In the genomic region with DNA sequence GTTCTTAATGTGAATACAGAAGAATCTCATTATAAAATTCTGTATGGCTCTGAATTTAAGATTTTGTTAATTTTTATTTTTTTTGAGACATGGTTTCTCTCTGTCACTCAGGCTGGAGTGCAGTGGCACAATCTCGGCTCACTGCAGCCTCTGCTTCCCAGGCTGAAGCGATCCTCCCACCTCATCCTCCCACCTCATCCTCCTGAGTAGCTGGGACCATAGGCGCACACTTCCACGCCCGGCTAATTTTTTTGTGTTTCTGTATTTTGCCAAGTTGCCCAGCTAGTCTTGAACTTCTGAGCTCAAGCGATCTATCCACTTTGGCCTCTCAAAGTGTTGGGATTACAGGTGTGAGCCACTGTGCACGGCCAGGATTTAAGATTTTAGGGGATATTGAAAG, we compare ENCODE assay signal across 43 cellular contexts. TPM values are rescaled to one million over a fixed set of nuclear protein-coding genes. Genes with fewer than 3 reads are reported as not detected.
"Had no signal": no experiment of that assay in that cellular context is flagged by ENCODE, and none has a peak within 500 bp of the region (broad histone marks: within the 10 kb centered on the region; RNA-seq: fewer than 3 reads in every experiment).

No MANE protein-coding gene starts in this region.

- H3K4me1 Mint-ChIP-seq: activated naive CD4-positive, alpha-beta T cell treated with anti-CD3 and anti-CD28 coated beads, Interleukin-2, amount 10 ng/mL, durations not matched to agents 7 days and 5 days; activated naive CD4-positive, alpha-beta T cell treated with anti-CD3 and anti-CD28 coated beads, Interleukin-2, amount 50 U/mL, for 24 hours; activated naive CD8-positive, alpha-beta T cell treated with anti-CD3 and anti-CD28 coated beads for 36 hours; activated naive CD8-positive, alpha-beta T cell treated with anti-CD3 and anti-CD28 coated beads, Interleukin-2, amount 10 ng/mL, durations not matched to agents 7 days and 5 days; activated naive CD8-positive, alpha-beta T cell treated with anti-CD3 and anti-CD28 coated beads, Interleukin-2, amount 50 U/mL, for 24 hours; activated T-helper 17 cell treated with anti-CD3 and anti-CD28 coated beads, Interleukin-2, amount 50 U/mL, for 72 hours; central memory CD8-positive, alpha-beta T cell had no signal

- H3K27me3 Mint-ChIP-seq: activated naive CD8-positive, alpha-beta T cell had no signal

- H3K9me3 ChIP-seq: adrenal gland, ascending aorta, body of pancreas, breast epithelium had no signal

- H3K4me3 Mint-ChIP-seq: activated naive CD4-positive, alpha-beta T cell treated with anti-CD3 and anti-CD28 coated beads for 36 hours; activated naive CD4-positive, alpha-beta T cell treated with anti-CD3 and anti-CD28 coated beads, Interleukin-2, amount 10 ng/mL, durations not matched to agents 7 days and 5 days; activated naive CD4-positive, alpha-beta T cell treated with anti-CD3 and anti-CD28 coated beads, Interleukin-2, amount 50 U/mL, for 24 hours; activated naive CD8-positive, alpha-beta T cell; activated naive CD8-positive, alpha-beta T cell treated with anti-CD3 and anti-CD28 coated beads for 36 hours; activated naive CD8-positive, alpha-beta T cell treated with anti-CD3 and anti-CD28 coated beads, Interleukin-2, amount 10 ng/mL, durations not matched to agents 7 days and 5 days; activated naive CD8-positive, alpha-beta T cell treated with anti-CD3 and anti-CD28 coated beads, Interleukin-2, amount 50 U/mL, for 24 hours; activated T-cell treated with anti-CD3 and anti-CD28 coated beads, Interleukin-2, amount 50 U/mL, for 24 hours; activated T-cell treated with anti-CD3 and anti-CD28 coated beads, Interleukin-2, amount 50 U/mL, for 4 hours; activated T-cell treated with anti-CD3 and anti-CD28 coated beads, Interleukin-2, amount 50 U/mL, for 72 hours; activated T-helper 1 cell treated with anti-CD3 and anti-CD28 coated beads, Interleukin-12 subunit alpha, Interleukin-12 subunit beta, Interleukin-2, Interleukin-4 antibody, amounts not matched to agents 30 ng/mL and 10 ng/mL and 1 ng/mL, durations not matched to agents 14 hours and 24 hours and 36 hours; activated T-helper 17 cell treated with anti-CD3 and anti-CD28 coated beads, Interleukin-2, amount 50 U/mL, for 72 hours; brain; central memory CD8-positive, alpha-beta T cell had no signal

- H3K9me3 Mint-ChIP-seq: activated naive CD4-positive, alpha-beta T cell treated with anti-CD3 and anti-CD28 coated beads for 36 hours; activated naive CD4-positive, alpha-beta T cell treated with anti-CD3 and anti-CD28 coated beads, Interleukin-2, amount 10 ng/mL, durations not matched to agents 7 days and 5 days; activated naive CD4-positive, alpha-beta T cell treated with anti-CD3 and anti-CD28 coated beads, Interleukin-2, amount 50 U/mL, for 24 hours; activated naive CD4-positive, alpha-beta T cell treated with anti-CD3 and anti-CD28 coated beads, Interleukin-2, amount 50 U/mL, for 72 hours; activated naive CD8-positive, alpha-beta T cell treated with anti-CD3 and anti-CD28 coated beads for 36 hours; activated naive CD8-positive, alpha-beta T cell treated with anti-CD3 and anti-CD28 coated beads, Interleukin-2, amount 10 ng/mL, durations not matched to agents 7 days and 5 days; activated naive CD8-positive, alpha-beta T cell treated with anti-CD3 and anti-CD28 coated beads, Interleukin-2, amount 50 U/mL, for 24 hours; activated T-cell treated with anti-CD3 and anti-CD28 coated beads, Interleukin-2, amount 50 U/mL, for 24 hours; activated T-helper 1 cell treated with anti-CD3 and anti-CD28 coated beads, Interleukin-12 subunit alpha, Interleukin-12 subunit beta, Interleukin-2, Interleukin-4 antibody, amounts not matched to agents 30 ng/mL and 10 ng/mL and 1 ng/mL, durations not matched to agents 14 hours and 24 hours and 36 hours; activated T-helper 17 cell treated with anti-CD3 and anti-CD28 coated beads, Interleukin-2, amount 50 U/mL, for 72 hours; activated T-helper 2 cell treated with anti-CD3 and anti-CD28 coated beads, Interferon-gamma antibody, Interleukin-2, Interleukin-4, amounts not matched to agents 10 μg/mL and 5 μg/mL and 100 μg/mL, durations not matched to agents 14 hours and 24 hours and 36 hours; central memory CD8-positive, alpha-beta T cell had no signal

- H3K27ac Mint-ChIP-seq: activated naive CD4-positive, alpha-beta T cell treated with anti-CD3 and anti-CD28 coated beads for 36 hours; activated naive CD4-positive, alpha-beta T cell treated with anti-CD3 and anti-CD28 coated beads, Interleukin-2, amount 10 ng/mL, durations not matched to agents 7 days and 5 days; activated naive CD4-positive, alpha-beta T cell treated with anti-CD3 and anti-CD28 coated beads, Interleukin-2, amount 50 U/mL, for 24 hours; activated naive CD4-positive, alpha-beta T cell treated with anti-CD3 and anti-CD28 coated beads, Interleukin-2, amount 50 U/mL, for 72 hours; activated naive CD8-positive, alpha-beta T cell; activated naive CD8-positive, alpha-beta T cell treated with anti-CD3 and anti-CD28 coated beads for 36 hours; activated naive CD8-positive, alpha-beta T cell treated with anti-CD3 and anti-CD28 coated beads, Interleukin-2, amount 10 ng/mL, durations not matched to agents 7 days and 5 days; activated naive CD8-positive, alpha-beta T cell treated with anti-CD3 and anti-CD28 coated beads, Interleukin-2, amount 50 U/mL, for 24 hours; activated T-cell treated with anti-CD3 and anti-CD28 coated beads, Interleukin-2, amount 50 U/mL, for 24 hours; activated T-cell treated with anti-CD3 and anti-CD28 coated beads, Interleukin-2, amount 50 U/mL, for 72 hours; activated T-helper 1 cell treated with anti-CD3 and anti-CD28 coated beads, Interleukin-12 subunit alpha, Interleukin-12 subunit beta, Interleukin-2, Interleukin-4 antibody, amounts not matched to agents 30 ng/mL and 10 ng/mL and 1 ng/mL, durations not matched to agents 14 hours and 24 hours and 36 hours; activated T-helper 17 cell treated with anti-CD3 and anti-CD28 coated beads, Interleukin-2, amount 50 U/mL, for 72 hours; activated T-helper 2 cell treated with anti-CD3 and anti-CD28 coated beads, Interferon-gamma antibody, Interleukin-2, Interleukin-4, amounts not matched to agents 10 μg/mL and 5 μg/mL and 100 μg/mL, durations not matched to agents 14 hours and 24 hours and 36 hours; brain had no signal

- H3K4me3 ChIP-seq: adrenal gland, ascending aorta, body of pancreas, breast epithelium, cardiac muscle cell had no signal

- H3K27ac ChIP-seq: adrenal gland, ascending aorta, body of pancreas, brain microvascular endothelial cell, breast epithelium, cardiac muscle cell had no signal

- H3K36me3 Mint-ChIP-seq: activated naive CD4-positive, alpha-beta T cell treated with anti-CD3 and anti-CD28 coated beads, Interleukin-2, amount 10 ng/mL, durations not matched to agents 7 days and 5 days; activated naive CD4-positive, alpha-beta T cell treated with anti-CD3 and anti-CD28 coated beads, Interleukin-2, amount 50 U/mL, for 24 hours; activated naive CD4-positive, alpha-beta T cell treated with anti-CD3 and anti-CD28 coated beads, Interleukin-2, amount 50 U/mL, for 72 hours; activated naive CD8-positive, alpha-beta T cell; activated naive CD8-positive, alpha-beta T cell treated with anti-CD3 and anti-CD28 coated beads for 36 hours; brain had no signal

- H3K4me1 ChIP-seq: adrenal gland, ascending aorta, body of pancreas, breast epithelium had no signal

- H3K27me3 ChIP-seq: adrenal gland, ascending aorta, body of pancreas, brain microvascular endothelial cell, breast epithelium, cardiac muscle cell had no signal

- DNase-seq: activated effector memory CD4-positive, alpha-beta T cell treated with anti-CD3 and anti-CD28 coated beads, Interleukin-2, amount 50 U/mL, for 16 hours; activated effector memory CD4-positive, alpha-beta T cell treated with Interleukin-2 at 50 U/mL for 16 hours; activated gamma-delta T cell treated with Interleukin-2 at 50 U/mL for 16 hours; activated naive CD4-positive, alpha-beta T cell; activated naive CD4-positive, alpha-beta T cell treated with anti-CD3 and anti-CD28 coated beads for 36 hours; activated naive CD4-positive, alpha-beta T cell treated with anti-CD3 and anti-CD28 coated beads, Interleukin-2, amount 10 ng/mL, durations not matched to agents 7 days and 5 days; activated naive CD4-positive, alpha-beta T cell treated with anti-CD3 and anti-CD28 coated beads, Interleukin-2, amount 50 U/mL, for 16 hours; activated naive CD4-positive, alpha-beta T cell treated with Interleukin-2 at 50 U/mL for 16 hours; activated naive CD8-positive, alpha-beta T cell treated with anti-CD3 and anti-CD28 coated beads for 36 hours; activated naive CD8-positive, alpha-beta T cell treated with anti-CD3 and anti-CD28 coated beads, Interleukin-2, amount 10 ng/mL, durations not matched to agents 7 days and 5 days; activated naive CD8-positive, alpha-beta T cell treated with anti-CD3 and anti-CD28 coated beads, Interleukin-2, amount 50 U/mL, for 24 hours; activated T-cell treated with anti-CD3 and anti-CD28 coated beads, Interleukin-2, amount 50 U/mL, for 1 hour; activated T-cell treated with anti-CD3 and anti-CD28 coated beads, Interleukin-2, amount 50 U/mL, for 24 hours; activated T-cell treated with anti-CD3 and anti-CD28 coated beads, Interleukin-2, amount 50 U/mL, for 4 hours; activated T-cell treated with anti-CD3 and anti-CD28 coated beads, Interleukin-2, amount 50 U/mL, for 48 hours; activated T-cell treated with anti-CD3 and anti-CD28 coated beads, Interleukin-2, amount 50 U/mL, for 72 hours; adrenal gland; amniotic stem cell; amygdala; anterior cingulate cortex; aorta; body of pancreas; brain microvascular endothelial cell; caudate nucleus; central memory CD4-positive, alpha-beta T cell; cerebellar nuclear complex had no signal

- H3K36me3 ChIP-seq: adrenal gland, ascending aorta, brain microvascular endothelial cell, breast epithelium, cardiac muscle cell had no signal

RNA-seq across cellular contexts. Expression of a gene that starts 14.3 kb away (rescaled TPM):
- total RNA-seq: activated naive CD4-positive, alpha-beta T cell treated with anti-CD3 and anti-CD28 coated beads for 36 hours; activated naive CD4-positive, alpha-beta T cell treated with anti-CD3 and anti-CD28 coated beads, Interleukin-2, amount 50 U/mL, for 72 hours; activated naive CD8-positive, alpha-beta T cell treated with anti-CD3 and anti-CD28 coated beads for 36 hours; activated naive CD8-positive, alpha-beta T cell treated with anti-CD3 and anti-CD28 coated beads, Interleukin-2, amount 10 ng/mL, durations not matched to agents 7 days and 5 days; activated T-cell treated with anti-CD3 and anti-CD28 coated beads, Interleukin-2, amount 50 U/mL, for 4 hours; activated T-cell treated with anti-CD3 and anti-CD28 coated beads, Interleukin-2, amount 50 U/mL, for 72 hours; activated T-helper 1 cell treated with anti-CD3 and anti-CD28 coated beads, Interleukin-12 subunit alpha, Interleukin-12 subunit beta, Interleukin-2, Interleukin-4 antibody, amounts not matched to agents 30 ng/mL and 10 ng/mL and 1 ng/mL, durations not matched to agents 14 hours and 24 hours and 36 hours; activated T-helper 17 cell treated with anti-CD3 and anti-CD28 coated beads, Interleukin-2, amount 50 U/mL, for 72 hours; activated T-helper 2 cell treated with anti-CD3 and anti-CD28 coated beads, Interferon-gamma antibody, Interleukin-2, Interleukin-4, amounts not matched to agents 10 μg/mL and 5 μg/mL and 100 μg/mL, durations not matched to agents 14 hours and 24 hours and 36 hours; adrenal gland; aorta; ascending aorta; astrocyte; body of pancreas; breast epithelium; bronchial epithelial cell; cardiac muscle cell; cardiac septum; cerebellum; chondrocyte had no signal
- polyA plus RNA-seq: adipose tissue, adrenal gland, aorta, cardiac muscle cell had no signal

RNA-seq across cellular contexts. Expression of a gene that starts 17.5 kb away (rescaled TPM):
- total RNA-seq: activated naive CD4-positive, alpha-beta T cell treated with anti-CD3 and anti-CD28 coated beads for 36 hours; activated T-cell treated with anti-CD3 and anti-CD28 coated beads, Interleukin-2, amount 50 U/mL, for 72 hours; activated T-helper 1 cell treated with anti-CD3 and anti-CD28 coated beads, Interleukin-12 subunit alpha, Interleukin-12 subunit beta, Interleukin-2, Interleukin-4 antibody, amounts not matched to agents 30 ng/mL and 10 ng/mL and 1 ng/mL, durations not matched to agents 14 hours and 24 hours and 36 hours; activated T-helper 17 cell treated with anti-CD3 and anti-CD28 coated beads, Interleukin-2, amount 50 U/mL, for 72 hours; activated T-helper 2 cell treated with anti-CD3 and anti-CD28 coated beads, Interferon-gamma antibody, Interleukin-2, Interleukin-4, amounts not matched to agents 10 μg/mL and 5 μg/mL and 100 μg/mL, durations not matched to agents 14 hours and 24 hours and 36 hours; aorta; ascending aorta; astrocyte; body of pancreas; bronchial epithelial cell; cardiac septum; cerebellum; chondrocyte had no signal
- polyA plus RNA-seq: cardiac muscle cell had no signal
